Comparison of ENCODE assay signal across 3 cellular contexts in genomic region chr7:133210817-133211216, GRCh38. TPM values are rescaled to one million over a fixed set of nuclear protein-coding genes. Genes with fewer than 3 reads are reported as not detected.
DNase-seq lines count a peak whose midpoint lies in the region; ATAC-seq, FAIRE-seq and TF ChIP-seq lines count a peak whose summit lies in the region.
"Not testable (repeated sequence)": the region's sequence is repeated elsewhere in the genome, so short reads cannot be mapped to it uniquely, and the experiment has no call there.

No MANE protein-coding gene starts in this region.

- ATAC-seq in A549, GM23338: not testable (repeated sequence)

- H3K9me3 Mint-ChIP-seq in GM23338, result peaks cover 35% of the 10 kb centered on the region
- H3K9me3 Mint-ChIP-seq in neural progenitor cell, result not testable (repeated sequence)

- FAIRE-seq in A549 (lab: Jason Lieb, UNC), result not testable (repeated sequence)

- POLR2A ChIA-PET in A549 (lab: Yijun Ruan, JAX), result not testable (repeated sequence)

- H4K20me1 ChIP-seq in GM23338 (replicated peaks; ENCODE audit: insufficient read depth); neural progenitor cell (ENCODE audit: low read depth): not testable (repeated sequence)

- not testable (repeated sequence) for H3K36me3 ChIP-seq in GM23338 (ENCODE audit: insufficient read depth); neural progenitor cell

- TF ChIP-seq POLR2A in A549 (IDR thresholded peaks at IDR 0.05; ENCODE audit: low read length), result not testable (repeated sequence)

- H3F3A ChIP-seq in GM23338 (replicated peaks; ENCODE audit: low read depth), result not testable (repeated sequence)
- peaks cover 24% of the 10 kb centered on the region for H3F3A ChIP-seq in neural progenitor cell (ENCODE audit: low read depth)

- not testable (repeated sequence) for DNase-seq in A549 (ENCODE audit: low read depth in 1 of 2, low spot score in 1 of 2); GM23338 (ENCODE audit: low spot score); neural progenitor cell (ENCODE audit: low spot score)

- not testable (repeated sequence) for H3K27me3 Mint-ChIP-seq in GM23338 (ENCODE audit: insufficient read depth, low read depth, poor library complexity); neural progenitor cell (ENCODE audit: insufficient read depth, low read depth)

- not testable (repeated sequence) for H3K27ac ChIP-seq in A549; GM23338 (ENCODE audit: low read depth); neural progenitor cell

- not testable (repeated sequence) for H3K27me3 ChIP-seq in GM23338 (ENCODE audit: insufficient read depth); neural progenitor cell

- H3K9ac ChIP-seq in neural progenitor cell, result not testable (repeated sequence)

- H3K9me3 ChIP-seq in A549; neural progenitor cell (ENCODE audit: low read depth): not testable (repeated sequence)

- H3K4me3 Mint-ChIP-seq in GM23338, neural progenitor cell: not testable (repeated sequence)

- not testable (repeated sequence) for TF ChIP-seq CTCF in A549 (IDR thresholded peaks at IDR 0.05); GM23338 (conservative IDR thresholded peaks at IDR 0.05; ENCODE audit: low read depth in 2 of 2); neural progenitor cell (IDR thresholded peaks at IDR 0.05)

- WGBS in A549 (ENCODE audit: missing lambda C conversion rate), result 38% methylated on average over 10 of the region's 10 CpGs

- not testable (repeated sequence) for TF ChIP-seq EP300 in A549 (IDR thresholded peaks at IDR 0.05)

- H3K4me1 Mint-ChIP-seq in GM23338, neural progenitor cell: not testable (repeated sequence)

- H3K9me2 ChIP-seq in GM23338 (ENCODE audit: insufficient read depth), result not testable (repeated sequence)

- H3K79me2 ChIP-seq in GM23338 (replicated peaks; ENCODE audit: insufficient read depth); neural progenitor cell (ENCODE audit: low read depth): not testable (repeated sequence)

- H2AFZ ChIP-seq in GM23338 (0 out of 2 replicates have a peak overlapping the region, but pooled peaks have one; percentile 36), neural progenitor cell (replicated peaks) (peak overlapping the region; percentile 13)

- H3K27ac Mint-ChIP-seq in GM23338, neural progenitor cell: not testable (repeated sequence)

- peaks cover 17% of the 10 kb centered on the region; the same call in 2 of the 3 replicates for H3K36me3 Mint-ChIP-seq in GM23338 (ENCODE audit: low read depth)
- H3K36me3 Mint-ChIP-seq in neural progenitor cell, result not testable (repeated sequence)

- H3K4me3 ChIP-seq in A549, GM23338, neural progenitor cell: not testable (repeated sequence)

- CTCF ChIA-PET in A549 (lab: Yijun Ruan, JAX), result not testable (repeated sequence)

- H3K4me1 ChIP-seq in A549; GM23338 (ENCODE audit: insufficient read depth): not testable (repeated sequence)
- H3K4me1 ChIP-seq in neural progenitor cell, result peaks cover 15% of the 10 kb centered on the region

- not testable (repeated sequence) for TF ChIP-seq RAD21 in A549 (conservative IDR thresholded peaks at IDR 0.05 in 1 of 2, IDR thresholded peaks at IDR 0.05 in 1 of 2)

- not testable (repeated sequence) for H3K4me2 ChIP-seq in A549, GM23338, neural progenitor cell

TF ChIP-seq in A549, 52 proteins besides CTCF, POLR2A, EP300 and RAD21:
- TF ChIP-seq CBX8 (IDR thresholded peaks at IDR 0.05) (peak; percentile 92), RNF2 (IDR thresholded peaks at IDR 0.05; ENCODE audit: borderline replicate concordance, low read depth) (peak; percentile 93; the same call in 1 of the 2 replicates)

RNA-seq across cellular contexts. Expression of gene EXOC4, which starts 42.1 kb away (rescaled TPM):
- polyA plus RNA-seq in A549 (2011; rRNA removed), result 73.1 and 85.0 TPM in 2 replicates
- 15.7 and 17.1 TPM in 2 replicates for polyA plus RNA-seq in A549 (2012; cell fraction: cytosol; rRNA removed)
- polyA plus RNA-seq in A549 (2012; cell fraction: nucleus; rRNA removed), result 12.3 and 16.1 TPM in 2 replicates
- polyA plus RNA-seq in A549 (2017; fragmentation: RNase III; extraction: RNeasy Plus Mini Kit Qiagen cat#74134 plus additional on column Dnase treatment), result 29.8 to 38.2 TPM (median 33.4 TPM) in 3 replicates
- 141 and 146 TPM in 2 replicates for polyA minus RNA-seq in A549 (2011; rRNA and poly(A)+ RNA removed)
- 44.6 and 52.7 TPM in 2 replicates for total RNA-seq in GM23338 (2014; rRNA removed; shearing (Covaris generic))
- 24.3 and 37.5 TPM in 2 replicates for polyA plus RNA-seq in GM23338 (2016; fragmentation: Nextera tagmentation; extraction: Ambion mirVana)
- total RNA-seq in neural progenitor cell (ENCODE audit: low replicate concordance), result 98.0 and 129 TPM in 2 replicates
